In the genomic region with DNA sequence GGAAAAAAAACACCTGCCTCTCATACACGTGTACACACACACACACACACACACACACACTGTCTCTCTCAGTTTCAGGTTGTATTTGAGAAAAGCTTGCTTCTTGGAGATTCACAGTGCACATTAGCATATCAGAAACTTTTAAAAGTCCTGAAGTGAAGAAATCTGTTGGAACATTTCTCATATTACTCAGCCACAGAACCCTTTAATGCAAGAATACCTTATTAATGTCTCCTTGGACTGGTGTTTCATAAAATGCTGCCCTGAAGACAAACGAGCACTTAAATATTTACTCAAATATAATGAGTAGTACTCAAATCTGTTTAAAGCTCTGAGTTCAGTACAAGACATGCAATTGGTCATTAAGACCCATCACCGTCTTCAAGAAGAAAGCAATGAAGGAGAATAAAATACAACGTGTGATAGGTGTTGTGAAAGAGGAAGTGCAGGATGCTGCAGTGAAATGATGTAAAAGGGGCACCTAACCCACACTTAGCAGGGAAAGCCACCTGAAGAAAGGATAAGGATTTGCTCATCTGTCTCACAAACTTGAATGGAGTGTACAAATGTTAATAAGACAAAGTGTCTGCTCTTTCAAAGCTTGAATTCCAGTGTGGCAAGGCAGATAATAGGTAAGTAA, we compare ENCODE assay signal across 1 cellular context.
TF ChIP-seq lines count a peak whose summit lies in the region.

No MANE protein-coding gene starts in this region.

TF ChIP-seq in IMR-90, 13 proteins besides CTCF, POLR2A, EP300 and RAD21:
- no peak for TF ChIP-seq MAZ (IDR thresholded peaks at IDR 0.05; ENCODE audit: borderline replicate concordance, low read depth, low read length)
- no peak for TF ChIP-seq RCOR1 (IDR thresholded peaks at IDR 0.05; ENCODE audit: insufficient replicate concordance, low read length)
- TF ChIP-seq CHD1 (IDR thresholded peaks at IDR 0.05; ENCODE audit: low read depth, low read length), result no peak
- TF ChIP-seq RFX5 (IDR thresholded peaks at IDR 0.05; ENCODE audit: low read depth, low read length), result no peak
- no peak for TF ChIP-seq BHLHE40 (IDR thresholded peaks at IDR 0.05; ENCODE audit: low read depth, low read length)
- TF ChIP-seq, protein P1, sequence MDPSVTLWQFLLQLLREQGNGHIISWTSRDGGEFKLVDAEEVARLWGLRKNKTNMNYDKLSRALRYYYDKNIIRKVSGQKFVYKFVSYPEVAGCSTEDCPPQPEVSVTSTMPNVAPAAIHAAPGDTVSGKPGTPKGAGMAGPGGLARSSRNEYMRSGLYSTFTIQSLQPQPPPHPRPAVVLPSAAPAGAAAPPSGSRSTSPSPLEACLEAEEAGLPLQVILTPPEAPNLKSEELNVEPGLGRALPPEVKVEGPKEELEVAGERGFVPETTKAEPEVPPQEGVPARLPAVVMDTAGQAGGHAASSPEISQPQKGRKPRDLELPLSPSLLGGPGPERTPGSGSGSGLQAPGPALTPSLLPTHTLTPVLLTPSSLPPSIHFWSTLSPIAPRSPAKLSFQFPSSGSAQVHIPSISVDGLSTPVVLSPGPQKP (IDR thresholded peaks at IDR 0.05; ENCODE audit: borderline replicate concordance, low read depth, low read length), result no peak
- no peak for TF ChIP-seq SMC3 (IDR thresholded peaks at IDR 0.05; ENCODE audit: low read depth, low read length)
- TF ChIP-seq NFE2L2 (IDR thresholded peaks at IDR 0.05; ENCODE audit: low read depth, low read length), result no peak
- TF ChIP-seq, protein P2, sequence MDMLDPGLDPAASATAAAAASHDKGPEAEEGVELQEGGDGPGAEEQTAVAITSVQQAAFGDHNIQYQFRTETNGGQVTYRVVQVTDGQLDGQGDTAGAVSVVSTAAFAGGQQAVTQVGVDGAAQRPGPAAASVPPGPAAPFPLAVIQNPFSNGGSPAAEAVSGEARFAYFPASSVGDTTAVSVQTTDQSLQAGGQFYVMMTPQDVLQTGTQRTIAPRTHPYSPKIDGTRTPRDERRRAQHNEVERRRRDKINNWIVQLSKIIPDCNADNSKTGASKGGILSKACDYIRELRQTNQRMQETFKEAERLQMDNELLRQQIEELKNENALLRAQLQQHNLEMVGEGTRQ (IDR thresholded peaks at IDR 0.05; ENCODE audit: low read depth, low read length), result no peak
